Comparison of ENCODE assay signal across 13 cellular contexts in genomic region chr7:76997381-76998262, GRCh38. TPM values are rescaled to one million over a fixed set of nuclear protein-coding genes. Genes with fewer than 3 reads are reported as not detected.
DNase-seq lines count a peak whose midpoint lies in the region; ATAC-seq, FAIRE-seq and TF ChIP-seq lines count a peak whose summit lies in the region.
"Had no signal": no experiment of that assay in that cellular context is flagged by ENCODE, and none has a peak within 500 bp of the region (broad histone marks: within the 10 kb centered on the region; RNA-seq: fewer than 3 reads in every experiment).

No MANE protein-coding gene starts in this region.

- peak; percentile 17 for ATAC-seq in HepG2

- no peaks in the 10 kb centered on the region for H3K36me3 Mint-ChIP-seq in astrocyte (ENCODE audit: low read depth, unreplicated experiment)

- no peak for TF ChIP-seq RAD21 in HepG2 (CRISPR knock-in tag; IDR thresholded peaks at IDR 0.05)

- H3K4me2 ChIP-seq in astrocyte (ENCODE audit: low read length) (no peak overlapping the region), HepG2 (ENCODE audit: low read depth, low read length) (no peak overlapping the region), PC-9 (no peak overlapping the region)

- FAIRE-seq in astrocyte (lab: Jason Lieb, UNC) = peak; percentile 59
- FAIRE-seq in HepG2 (lab: Jason Lieb, UNC) = peak; percentile 34

- H3K9me3 ChIP-seq in astrocyte (ENCODE audit: insufficient read depth, low read depth, low read length) (no peaks in the 10 kb centered on the region), HepG2 (ENCODE audit: low read length) (no peaks in the 10 kb centered on the region), PC-9 (ENCODE audit: insufficient read depth, low read depth) (no peaks in the 10 kb centered on the region), A673 (ENCODE audit: low read depth, low read length, poor library complexity, severe bottlenecking) (no peaks in the 10 kb centered on the region)

- H3K79me2 ChIP-seq in astrocyte (ENCODE audit: insufficient read depth, low read length) (no peaks in the 10 kb centered on the region), HepG2 (ENCODE audit: insufficient read depth, low read length) (no peaks in the 10 kb centered on the region), PC-9 (ENCODE audit: low read depth) (no peaks in the 10 kb centered on the region)

- no peak overlapping the region for H3K4me3 Mint-ChIP-seq in astrocyte (ENCODE audit: unreplicated experiment)

- no TSS peak for BruUV-seq in HepG2 (replicated peaks; lab: Mats Ljungman, UMichigan)
- no TSS peak for BruUV-seq in PC-9 (replicated peaks; lab: Mats Ljungman, UMichigan)
- BruUV-seq in A673 (replicated peaks; lab: Mats Ljungman, UMichigan) = no TSS peak

- no peaks in the 10 kb centered on the region for H3K36me3 ChIP-seq in astrocyte (ENCODE audit: insufficient read depth, low read length)
- H3K36me3 ChIP-seq in HepG2 (replicated peaks in 1 of 2; ENCODE audit: control insufficient read depth in 1 of 2, insufficient read depth in 2 of 2, low read length in 2 of 2) = no peaks in the 10 kb centered on the region
- H3K36me3 ChIP-seq in PC-9 (ENCODE audit: low read depth) = no peaks in the 10 kb centered on the region
- H3K36me3 ChIP-seq in A673 (ENCODE audit: insufficient read depth, low read length, poor library complexity, severe bottlenecking) = no peaks in the 10 kb centered on the region

- no peak for TF ChIP-seq CTCF in astrocyte (IDR thresholded peaks at IDR 0.05; ENCODE audit: insufficient read depth, low read depth, low read length)
- no peak for TF ChIP-seq CTCF in HepG2 (CRISPR knock-in tag; IDR thresholded peaks at IDR 0.05)
- TF ChIP-seq CTCF in PC-9 (conservative IDR thresholded peaks at IDR 0.05) = no peak
- TF ChIP-seq CTCF in A673 (conservative IDR thresholded peaks at IDR 0.05; ENCODE audit: low read depth, low read length) = no peak

- TF ChIP-seq POLR2A in HepG2 (IDR thresholded peaks at IDR 0.05; ENCODE audit: insufficient read depth in 1 of 2, low read depth in 2 of 2, low read length in 2 of 2) = no peak

- in situ Hi-C loops in G401 (cut with HindIII; ENCODE audit: low sequenced_read_pairs) (no loop called here), HepG2 (cut with HindIII; ENCODE audit: extremely low pct_ligation_motif_present, low pct_unique_long_range_greater_than_20kb) (no loop called here)

- TF ChIP-seq EP300 in HepG2 (IDR thresholded peaks at IDR 0.05; ENCODE audit: low read depth in 2 of 2, low read length in 2 of 2) (no peak), HepG2 (CRISPR knock-in tag; IDR thresholded peaks at IDR 0.05; ENCODE audit: borderline replicate concordance) (no peak)

- peaks cover 14% of the 10 kb centered on the region for H4K20me1 ChIP-seq in astrocyte (ENCODE audit: insufficient read depth, low read length)
- no peaks in the 10 kb centered on the region for H4K20me1 ChIP-seq in HepG2 (ENCODE audit: insufficient read depth, low read length)
- H4K20me1 ChIP-seq in PC-9 (ENCODE audit: insufficient read depth) = no peaks in the 10 kb centered on the region

- intact Hi-C loops in HepG2 (cut with micrococcal nuclease; ENCODE audit: unreplicated experiment) (no loop called here), PC-9 (cut with micrococcal nuclease; ENCODE audit: unreplicated experiment) (loop anchor here (2.0 kb wide), 1 partner anchor 491 kb away; no protein-coding TSS in a partner anchor), A673 (cut with micrococcal nuclease; ENCODE audit: unreplicated experiment) (no loop called here)

- no peaks in the 10 kb centered on the region for H3K4me1 Mint-ChIP-seq in astrocyte (ENCODE audit: low read depth, unreplicated experiment)

- H3K27ac ChIP-seq in astrocyte (ENCODE audit: low read depth, low read length) (no peak overlapping the region), HepG2 (ENCODE audit: extremely low read length, insufficient read depth, low read length) (no peak overlapping the region), PC-9 (no peak overlapping the region), A673 (ENCODE audit: low read depth, low read length, poor library complexity, severe bottlenecking) (no peak overlapping the region)

- H3F3A ChIP-seq in PC-9 (ENCODE audit: insufficient read depth, low read depth) = no peaks in the 10 kb centered on the region

- no peaks in the 10 kb centered on the region for H3K4me1 ChIP-seq in astrocyte (ENCODE audit: insufficient read depth, low read length)
- no peaks in the 10 kb centered on the region for H3K4me1 ChIP-seq in HepG2 (ENCODE audit: insufficient read depth, low read length)
- peaks cover 18% of the 10 kb centered on the region for H3K4me1 ChIP-seq in PC-9 (replicated peaks; ENCODE audit: insufficient read depth)
- H3K4me1 ChIP-seq in A673 (ENCODE audit: insufficient read depth, low read length, poor library complexity, severe bottlenecking) = no peaks in the 10 kb centered on the region

- no peak overlapping the region for H3K9ac ChIP-seq in astrocyte (ENCODE audit: low read length)
- H3K9ac ChIP-seq in HepG2 (ENCODE audit: insufficient read depth, low read depth, low read length) = no peak overlapping the region

- CTCF ChIA-PET in HepG2 (lab: Yijun Ruan, JAX; ENCODE audit: low intra/inter-chr PET ratio, low total read pairs) = no interaction called here
- CTCF ChIA-PET in PC-9 (lab: Charles Lee) = no interaction called here
- CTCF ChIA-PET in A673 (lab: Charles Lee) = no interaction called here

- H3K27me3 ChIP-seq in astrocyte (ENCODE audit: insufficient read depth, low read length) (no peaks in the 10 kb centered on the region), HepG2 (ENCODE audit: control insufficient read depth in 1 of 2, insufficient read depth in 2 of 2, low read length in 2 of 2) (0 out of 5 replicates have a peak, but pooled peaks cover 0 to 1% of the 10 kb centered on the region in 2 experiments), PC-9 (ENCODE audit: insufficient read depth, low read depth) (no peaks in the 10 kb centered on the region), A673 (replicated peaks; ENCODE audit: insufficient read depth, low read depth, low read length, poor library complexity) (no peaks in the 10 kb centered on the region)

- no peaks in the 10 kb centered on the region for H3K9me2 ChIP-seq in PC-9 (ENCODE audit: insufficient read depth)

- H3K27ac Mint-ChIP-seq in astrocyte (ENCODE audit: unreplicated experiment) = no peak overlapping the region

- no peaks in the 10 kb centered on the region for H3K9me3 Mint-ChIP-seq in astrocyte (ENCODE audit: unreplicated experiment)

- 77% methylated on average over 4 of the region's 4 CpGs for WGBS in HepG2 (ENCODE audit: low lambda C conversion rate)

- POLR2A ChIA-PET in HepG2 (lab: Yijun Ruan, JAX) = no interaction called here
- POLR2A ChIA-PET in PC-9 (lab: Charles Lee; ENCODE audit: unreplicated experiment) = no interaction called here
- POLR2A ChIA-PET in A673 (lab: Charles Lee; ENCODE audit: low non-redundant PET) = no interaction called here

- no peak overlapping the region for H3K4me3 ChIP-seq in astrocyte (ENCODE audit: insufficient read depth, low read depth, low read length)
- H3K4me3 ChIP-seq in HepG2 (replicated peaks in 1 of 3; ENCODE audit: insufficient read depth in 1 of 3, low read depth in 2 of 3, low read length in 3 of 3) = no peak overlapping the region
- H3K4me3 ChIP-seq in PC-9 = no peak overlapping the region
- H3K4me3 ChIP-seq in A673 (ENCODE audit: low read depth, low read length, poor library complexity, severe bottlenecking) = no peak overlapping the region

- DNase-seq in AG08396 (ENCODE audit: low spot score) (peak; percentile 28), G401 (ENCODE audit: low spot score) (peak; percentile 1), astrocyte (ENCODE audit: low read depth) (no peak), HepG2 (ENCODE audit: low spot score) (no peak), PC-9 (no peak), A673 (ENCODE audit: low spot score) (no peak), NCI-H2171 (lab: John Stamatoyannopoulos, UW) (no peak), NCI-H2227 treated with DMSO at 0.1 percent for 48 hours (lab: John Stamatoyannopoulos, UW) (no peak)
- DNase-seq: NCI-H2107; stimulated activated CD4-positive, alpha-beta T cell treated with anti-CD3 and anti-CD28 coated beads, Interleukin-15, amount 100 ng/mL, for 24 hours; T-helper 9 cell had no signal

- no peaks in the 10 kb centered on the region for H3K27me3 Mint-ChIP-seq in astrocyte (ENCODE audit: low read depth, unreplicated experiment)

- H2AFZ ChIP-seq in astrocyte (ENCODE audit: low read depth, low read length) (no peak overlapping the region), HepG2 (ENCODE audit: low read length) (no peak overlapping the region), PC-9 (no peak overlapping the region)

TF ChIP-seq in HepG2, 621 proteins besides CTCF, POLR2A, EP300 and RAD21:
- no peak for TF ChIP-seq KMT2B (CRISPR knock-in tag; IDR thresholded peaks at IDR 0.05)
- 0 out of 2 replicates have a peak, but pooled peaks have one; percentile 22 for TF ChIP-seq HNRNPL (IDR thresholded peaks at IDR 0.05; ENCODE audit: low read depth, low read length)

RNA-seq across cellular contexts. Expression of gene SPDYE17, which starts 34.5 kb away (rescaled TPM):
- not detected in 2 replicates for total RNA-seq in G401 (2014; rRNA removed; shearing (Covaris generic))
- total RNA-seq in astrocyte = not detected in 2 replicates
- total RNA-seq in HepG2 (2016; rRNA removed; fragmentation: Illumina TruSeq; extraction: Trizol) = not detected in 2 replicates
- not detected in 2 replicates for total RNA-seq in HepG2 (2016; cell fraction: cytosol; rRNA removed; fragmentation: Illumina TruSeq; extraction: Trizol; ENCODE audit: low read depth)
- total RNA-seq in HepG2 (2016; cell fraction: insoluble cytoplasmic fraction; rRNA removed; fragmentation: Illumina TruSeq; extraction: Trizol) = not detected in 2 replicates
- total RNA-seq in HepG2 (2016; cell fraction: membrane; rRNA removed; fragmentation: Illumina TruSeq; extraction: Trizol) = not detected in 2 replicates
- not detected in 2 replicates for total RNA-seq in HepG2 (2016; cell fraction: nucleus; rRNA removed; fragmentation: Illumina TruSeq; extraction: Trizol)
- not detected in 2 replicates for polyA plus RNA-seq in HepG2 (2011; rRNA removed)
- polyA plus RNA-seq in HepG2 (2011; cell fraction: cytosol; rRNA removed) = not detected in 2 replicates
- not detected in 2 replicates for polyA plus RNA-seq in HepG2 (2011; cell fraction: nucleus; rRNA removed)
- polyA plus RNA-seq in HepG2 (2012) = not detected in 2 replicates
- not detected in 2 replicates for polyA plus RNA-seq in HepG2 (2016; cell fraction: cytosol; fragmentation: Illumina TruSeq; extraction: Trizol; ENCODE audit: low read depth)
- not detected in 2 replicates for polyA plus RNA-seq in HepG2 (2016; cell fraction: insoluble cytoplasmic fraction; fragmentation: Illumina TruSeq; extraction: Trizol; ENCODE audit: low read depth)
- polyA plus RNA-seq in HepG2 (2016; cell fraction: membrane; fragmentation: Illumina TruSeq; extraction: Trizol; ENCODE audit: low read depth) = not detected in 2 replicates
- polyA plus RNA-seq in HepG2 (2016; cell fraction: nucleus; fragmentation: Illumina TruSeq; extraction: Trizol; ENCODE audit: insufficient read depth, low read depth) = not detected in 2 replicates
- not detected in 2 replicates for polyA minus RNA-seq in HepG2 (2011; rRNA and poly(A)+ RNA removed; ENCODE audit: low replicate concordance)
- polyA minus RNA-seq in HepG2 (2011; cell fraction: cytosol; rRNA and poly(A)+ RNA removed) = not detected in 2 replicates
- not detected in 2 replicates for polyA minus RNA-seq in HepG2 (2011; cell fraction: nucleus; rRNA and poly(A)+ RNA removed)
- not detected in 2 replicates for total RNA-seq in PC-9 (2021)
- not detected in 2 replicates for total RNA-seq in A673 (2021)
- total RNA-seq: fibroblast of lung, M059J had no signal
- polyA plus RNA-seq: fibroblast of lung had no signal

Comparison
In these comparisons a context has a peak if more than half of its experiments do, and no peak if none do; other contexts are left out.
1. DNase-seq: peak in AG08396 (single experiment) and G401 (single experiment); none in astrocyte (single experiment), HepG2 (single experiment), PC-9 (0 of 2), A673 (single experiment), NCI-H2171 (single experiment) and NCI-H2227 treated with DMSO at 0.1 percent for 48 hours (single experiment).